ENCODE assay signal across 1 cellular context in the genomic region with DNA sequence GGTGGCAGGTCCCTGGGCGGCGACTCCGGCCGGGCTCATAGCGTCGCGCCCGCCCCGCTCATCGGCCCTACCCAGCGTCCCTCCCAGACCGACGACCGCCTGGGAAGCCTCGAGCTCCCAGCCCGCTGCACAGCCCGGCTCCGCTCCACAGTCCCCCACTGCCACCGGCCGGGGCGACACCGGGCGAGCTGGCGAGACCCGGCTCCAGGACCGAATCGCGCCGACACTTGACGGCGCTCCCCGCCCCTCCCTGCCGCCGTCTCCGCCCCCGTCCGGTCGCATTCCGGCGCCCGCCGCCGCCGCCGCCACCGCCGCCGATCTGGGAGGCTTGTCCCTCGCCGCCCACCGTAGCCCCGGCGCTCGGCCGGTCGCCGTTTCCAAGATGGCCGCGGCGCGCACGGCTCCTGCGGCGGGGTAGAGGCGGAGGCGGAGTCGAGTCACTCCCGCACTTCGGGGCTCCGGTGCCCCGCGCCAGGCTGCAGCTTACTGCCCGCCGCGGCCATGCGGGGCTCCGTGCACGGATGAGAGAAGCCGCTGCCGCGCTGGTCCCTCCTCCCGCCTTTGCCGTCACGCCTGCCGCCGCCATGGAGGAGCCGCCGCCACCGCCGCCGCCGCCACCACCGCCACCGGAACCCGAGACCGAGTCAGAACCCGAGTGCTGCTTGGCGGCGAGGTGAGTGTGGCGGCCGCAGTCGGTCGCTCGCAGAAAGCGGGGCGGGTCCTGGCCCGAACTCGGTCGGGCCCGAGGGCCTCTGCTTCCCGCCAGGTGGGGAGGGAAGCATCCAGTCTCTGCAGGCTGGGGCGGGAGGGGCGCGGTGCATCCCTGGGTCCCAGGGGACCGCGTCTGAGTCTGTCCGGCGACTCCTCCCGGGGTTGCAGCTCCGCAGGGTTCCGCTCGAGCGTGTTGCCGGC.
TF ChIP-seq lines count a peak whose summit lies in the region.

A gene with protein sequence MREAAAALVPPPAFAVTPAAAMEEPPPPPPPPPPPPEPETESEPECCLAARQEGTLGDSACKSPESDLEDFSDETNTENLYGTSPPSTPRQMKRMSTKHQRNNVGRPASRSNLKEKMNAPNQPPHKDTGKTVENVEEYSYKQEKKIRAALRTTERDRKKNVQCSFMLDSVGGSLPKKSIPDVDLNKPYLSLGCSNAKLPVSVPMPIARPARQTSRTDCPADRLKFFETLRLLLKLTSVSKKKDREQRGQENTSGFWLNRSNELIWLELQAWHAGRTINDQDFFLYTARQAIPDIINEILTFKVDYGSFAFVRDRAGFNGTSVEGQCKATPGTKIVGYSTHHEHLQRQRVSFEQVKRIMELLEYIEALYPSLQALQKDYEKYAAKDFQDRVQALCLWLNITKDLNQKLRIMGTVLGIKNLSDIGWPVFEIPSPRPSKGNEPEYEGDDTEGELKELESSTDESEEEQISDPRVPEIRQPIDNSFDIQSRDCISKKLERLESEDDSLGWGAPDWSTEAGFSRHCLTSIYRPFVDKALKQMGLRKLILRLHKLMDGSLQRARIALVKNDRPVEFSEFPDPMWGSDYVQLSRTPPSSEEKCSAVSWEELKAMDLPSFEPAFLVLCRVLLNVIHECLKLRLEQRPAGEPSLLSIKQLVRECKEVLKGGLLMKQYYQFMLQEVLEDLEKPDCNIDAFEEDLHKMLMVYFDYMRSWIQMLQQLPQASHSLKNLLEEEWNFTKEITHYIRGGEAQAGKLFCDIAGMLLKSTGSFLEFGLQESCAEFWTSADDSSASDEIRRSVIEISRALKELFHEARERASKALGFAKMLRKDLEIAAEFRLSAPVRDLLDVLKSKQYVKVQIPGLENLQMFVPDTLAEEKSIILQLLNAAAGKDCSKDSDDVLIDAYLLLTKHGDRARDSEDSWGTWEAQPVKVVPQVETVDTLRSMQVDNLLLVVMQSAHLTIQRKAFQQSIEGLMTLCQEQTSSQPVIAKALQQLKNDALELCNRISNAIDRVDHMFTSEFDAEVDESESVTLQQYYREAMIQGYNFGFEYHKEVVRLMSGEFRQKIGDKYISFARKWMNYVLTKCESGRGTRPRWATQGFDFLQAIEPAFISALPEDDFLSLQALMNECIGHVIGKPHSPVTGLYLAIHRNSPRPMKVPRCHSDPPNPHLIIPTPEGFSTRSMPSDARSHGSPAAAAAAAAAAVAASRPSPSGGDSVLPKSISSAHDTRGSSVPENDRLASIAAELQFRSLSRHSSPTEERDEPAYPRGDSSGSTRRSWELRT (N-terminal part only) (plus strand): TSS at position 359 of the 912 bp plus-strand sequence. CDS start 163 bp downstream, at position 522.

TF ChIP-seq in A549, 52 proteins besides CTCF, POLR2A, EP300 and RAD21 (continued from another document):
- TF ChIP-seq, protein P1, sequence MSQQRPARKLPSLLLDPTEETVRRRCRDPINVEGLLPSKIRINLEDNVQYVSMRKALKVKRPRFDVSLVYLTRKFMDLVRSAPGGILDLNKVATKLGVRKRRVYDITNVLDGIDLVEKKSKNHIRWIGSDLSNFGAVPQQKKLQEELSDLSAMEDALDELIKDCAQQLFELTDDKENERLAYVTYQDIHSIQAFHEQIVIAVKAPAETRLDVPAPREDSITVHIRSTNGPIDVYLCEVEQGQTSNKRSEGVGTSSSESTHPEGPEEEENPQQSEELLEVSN (IDR thresholded peaks at IDR 0.05; ENCODE audit: borderline replicate concordance, low read depth): no peak
- no peak for TF ChIP-seq ZFP36 (IDR thresholded peaks at IDR 0.05; ENCODE audit: borderline replicate concordance, partially characterized antibody)
- TF ChIP-seq KDM5A (IDR thresholded peaks at IDR 0.05): peak; percentile 72
- TF ChIP-seq FOSB (CRISPR knock-in tag; IDR thresholded peaks at IDR 0.05): no peak
- TF ChIP-seq SREBF2 (IDR thresholded peaks at IDR 0.05): no peak
- TF ChIP-seq, protein P2, sequence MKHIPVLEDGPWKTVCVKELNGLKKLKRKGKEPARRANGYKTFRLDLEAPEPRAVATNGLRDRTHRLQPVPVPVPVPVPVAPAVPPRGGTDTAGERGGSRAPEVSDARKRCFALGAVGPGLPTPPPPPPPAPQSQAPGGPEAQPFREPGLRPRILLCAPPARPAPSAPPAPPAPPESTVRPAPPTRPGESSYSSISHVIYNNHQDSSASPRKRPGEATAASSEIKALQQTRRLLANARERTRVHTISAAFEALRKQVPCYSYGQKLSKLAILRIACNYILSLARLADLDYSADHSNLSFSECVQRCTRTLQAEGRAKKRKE (CRISPR knock-in tag; IDR thresholded peaks at IDR 0.05; ENCODE audit: low read depth): no peak
- no peak for TF ChIP-seq CEBPB (IDR thresholded peaks at IDR 0.05)
- TF ChIP-seq MAZ (IDR thresholded peaks at IDR 0.05; ENCODE audit: borderline replicate concordance, low read depth, low read length): no peak
- no peak for TF ChIP-seq CHD2 (IDR thresholded peaks at IDR 0.05; ENCODE audit: low read length, partially characterized antibody)
- TF ChIP-seq, protein P3, sequence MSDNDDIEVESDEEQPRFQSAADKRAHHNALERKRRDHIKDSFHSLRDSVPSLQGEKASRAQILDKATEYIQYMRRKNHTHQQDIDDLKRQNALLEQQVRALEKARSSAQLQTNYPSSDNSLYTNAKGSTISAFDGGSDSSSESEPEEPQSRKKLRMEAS (IDR thresholded peaks at IDR 0.05): no peak
- peak in 1 of 2 experiments; percentile 73; a peak in 2 of 5 replicates for TF ChIP-seq JUN (IDR thresholded peaks at IDR 0.05)
- TF ChIP-seq, protein P4, sequence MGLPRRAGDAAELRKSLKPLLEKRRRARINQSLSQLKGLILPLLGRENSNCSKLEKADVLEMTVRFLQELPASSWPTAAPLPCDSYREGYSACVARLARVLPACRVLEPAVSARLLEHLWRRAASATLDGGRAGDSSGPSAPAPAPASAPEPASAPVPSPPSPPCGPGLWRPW (IDR thresholded peaks at IDR 0.05): no peak
- no peak for TF ChIP-seq HEYL (CRISPR knock-in tag; IDR thresholded peaks at IDR 0.05)
- no peak for TF ChIP-seq CHD4 (IDR thresholded peaks at IDR 0.05; ENCODE audit: borderline replicate concordance)
- TF ChIP-seq PHF8 (IDR thresholded peaks at IDR 0.05; ENCODE audit: borderline replicate concordance, low read depth): peak; percentile 52; the same call in 1 of the 2 replicates
- no peak for TF ChIP-seq HDAC2 (IDR thresholded peaks at IDR 0.05)
